Comparison of ENCODE assay signal across 8 cellular contexts in genomic region chrX:71103110-71103983, GRCh38. TPM values are rescaled to one million over a fixed set of nuclear protein-coding genes. Genes with fewer than 3 reads are reported as not detected.
DNase-seq lines count a peak whose midpoint lies in the region; ATAC-seq and TF ChIP-seq lines count a peak whose summit lies in the region.

No MANE protein-coding gene starts in this region.

- no peak overlapping the region for H2BK20ac ChIP-seq in IMR-90 (ENCODE audit: low read depth, low read length)

- no peak overlapping the region for H3K23ac ChIP-seq in IMR-90 (ENCODE audit: low read depth, low read length)

- TF ChIP-seq POLR2A in IMR-90 (IDR thresholded peaks at IDR 0.05; ENCODE audit: low read depth, low read length), result no peak

- no peaks in the 10 kb centered on the region for H3K79me1 ChIP-seq in IMR-90 (ENCODE audit: low read depth in 1 of 2, low read length in 2 of 2)

- peak overlapping the region; percentile 93 for H3K27ac Mint-ChIP-seq in activated CD4-positive, alpha-beta T cell treated with anti-CD3 and anti-CD28 coated beads, Interleukin-2, amount 10 ng/mL, durations not matched to agents 7 days and 5 days

- no peak overlapping the region for H4K91ac ChIP-seq in IMR-90 (ENCODE audit: insufficient read depth, low read depth, low read length)

- H2BK120ac ChIP-seq in IMR-90 (ENCODE audit: low read depth, low read length), result no peak overlapping the region

- in situ Hi-C loops in IMR-90 (cut with MboI; ENCODE audit: low sequenced_read_pairs), result no loop called here

- peak overlapping the region; percentile 54 for H2AFZ ChIP-seq in IMR-90 (replicated peaks; ENCODE audit: low read length, poor library complexity)

- peak overlapping the region in 1 of 2 experiments; percentile 32; a peak in 1 of 4 replicates for H4K8ac ChIP-seq in IMR-90 (ENCODE audit: low read depth in 2 of 2, low read length in 2 of 2)

- peak overlapping the region; percentile 59; the same call in 1 of the 2 replicates for H3K14ac ChIP-seq in IMR-90 (replicated peaks; ENCODE audit: low read depth, low read length)

- H3K4me1 Mint-ChIP-seq in activated CD4-positive, alpha-beta T cell treated with anti-CD3 and anti-CD28 coated beads, Interleukin-2, amount 10 ng/mL, durations not matched to agents 7 days and 5 days, result peaks cover 73% of the 10 kb centered on the region

- dilution Hi-C loops in IMR-90 (cut with HindIII; ENCODE audit: low sequenced_read_pairs, unreplicated experiment), result no loop called here

- H3K27me3 Mint-ChIP-seq in activated CD4-positive, alpha-beta T cell treated with anti-CD3 and anti-CD28 coated beads, Interleukin-2, amount 10 ng/mL, durations not matched to agents 7 days and 5 days, result no peaks in the 10 kb centered on the region

- DNase-seq in GM12865 (ENCODE audit: low read depth), result peak; percentile 46
- no peak for DNase-seq in IMR-90
- DNase-seq in activated CD4-positive, alpha-beta T cell treated with anti-CD3 and anti-CD28 coated beads, Interleukin-2, amount 10 ng/mL, durations not matched to agents 7 days and 5 days, result peak; percentile 61
- peak; percentile 58 for DNase-seq in foreskin melanocyte
- DNase-seq in stimulated activated CD4-positive, alpha-beta T cell treated with anti-CD3 and anti-CD28 coated beads, Interleukin-15, amount 100 ng/mL, for 24 hours, result peak; percentile 60
- no peak for DNase-seq in NCI-H2107 treated with DMSO at 0.1 percent for 48 hours (lab: John Stamatoyannopoulos, UW; ENCODE audit: unreplicated experiment)
- no peak for DNase-seq in coronary artery (ENCODE audit: low spot score)

- no peak; the same call in 1 of the 2 replicates for ATAC-seq in IMR-90 (ENCODE audit: low read depth)
- no peak for ATAC-seq in HG02852 (IDR thresholded peaks at IDR 0.05; ENCODE audit: unreplicated experiment)

- H3K4me3 ChIP-seq in GM12865 (ENCODE audit: low read depth, low read length) (no peak overlapping the region), IMR-90 (ENCODE audit: insufficient read depth, low read depth, low read length) (no peak overlapping the region), coronary artery (no peak overlapping the region)

- POLR2A ChIA-PET in IMR-90 (lab: Charles Lee; ENCODE audit: unreplicated experiment), result no interaction called here
- POLR2A ChIA-PET in activated CD4-positive, alpha-beta T cell treated with anti-CD3 and anti-CD28 coated beads, Interleukin-2, amount 10 ng/mL, durations not matched to agents 7 days and 5 days (lab: Charles Lee), result interaction anchor here (0.5 kb wide), 1 partner anchor 23 kb away, joined by 3 read pairs; no protein-coding TSS in a partner anchor

- H3K36me3 ChIP-seq in IMR-90 (ENCODE audit: control insufficient read depth, insufficient read depth, low read length), result no peaks in the 10 kb centered on the region

- BruUV-seq in IMR-90 (replicated peaks; lab: Mats Ljungman, UMichigan), result no TSS peak

- WGBS in IMR-90 (ENCODE audit: extremely low coverage in 2 of 2, insufficient read length in 1 of 2), 2 experiments, result no CpG with 5 or more reads among the region's 10 CpGs

- no peak overlapping the region for H3K18ac ChIP-seq in IMR-90 (ENCODE audit: low read depth, low read length)

- no peaks in the 10 kb centered on the region for H3K9me3 Mint-ChIP-seq in activated CD4-positive, alpha-beta T cell treated with anti-CD3 and anti-CD28 coated beads, Interleukin-2, amount 10 ng/mL, durations not matched to agents 7 days and 5 days

- no peak overlapping the region for H3K4me2 ChIP-seq in IMR-90 (ENCODE audit: low read depth, low read length)

- no peaks in the 10 kb centered on the region for H3K9me3 ChIP-seq in IMR-90 (ENCODE audit: control insufficient read depth, insufficient read depth, low read length)

- H3K36me3 Mint-ChIP-seq in activated CD4-positive, alpha-beta T cell treated with anti-CD3 and anti-CD28 coated beads, Interleukin-2, amount 10 ng/mL, durations not matched to agents 7 days and 5 days (ENCODE audit: low read depth), result peaks cover 40% of the 10 kb centered on the region

- H4K20me1 ChIP-seq in IMR-90 (ENCODE audit: insufficient read depth, low read length), result no peaks in the 10 kb centered on the region

- H3K27ac ChIP-seq in IMR-90 (ENCODE audit: insufficient read depth, low read length), result no peak overlapping the region
- peak overlapping the region in 1 of 2 donors; percentile 64 for H3K27ac ChIP-seq in coronary artery

- peak overlapping the region; percentile 75 for H3K4me3 Mint-ChIP-seq in activated CD4-positive, alpha-beta T cell treated with anti-CD3 and anti-CD28 coated beads, Interleukin-2, amount 10 ng/mL, durations not matched to agents 7 days and 5 days

- no peaks in the 10 kb centered on the region for H3K9me1 ChIP-seq in IMR-90 (ENCODE audit: insufficient read depth, low read length)

- intact Hi-C loops in IMR-90 (cut with micrococcal nuclease), result no loop called here

- H3K9ac ChIP-seq in IMR-90 (ENCODE audit: low read depth, low read length), result no peak overlapping the region

- 0 out of 2 replicates have a peak overlapping the region, but pooled peaks have one; percentile 36 for H4K5ac ChIP-seq in IMR-90 (ENCODE audit: low read depth, low read length)

- H2AK9ac ChIP-seq in IMR-90 (replicated peaks; ENCODE audit: low read depth, low read length, poor library complexity), result peak overlapping the region; percentile 75

- CTCF ChIA-PET in IMR-90 (lab: Yijun Ruan, JAX), result no interaction called here
- CTCF ChIA-PET in activated CD4-positive, alpha-beta T cell treated with anti-CD3 and anti-CD28 coated beads, Interleukin-2, amount 10 ng/mL, durations not matched to agents 7 days and 5 days (lab: Charles Lee), result interaction anchor here (0.6 to 0.9 kb wide), 2 partner anchors 9 kb away, joined by 3 to 5 read pairs; no protein-coding TSS in a partner anchor

- peaks cover 15% of the 10 kb centered on the region for H3K27me3 ChIP-seq in IMR-90 (ENCODE audit: control insufficient read depth, insufficient read depth, low read length)

- no peak overlapping the region for H2BK5ac ChIP-seq in IMR-90 (ENCODE audit: low read depth, low read length, poor library complexity, severe bottlenecking)

- H2AK5ac ChIP-seq in IMR-90 (ENCODE audit: low read depth, low read length), result no peak overlapping the region

- no peaks in the 10 kb centered on the region for H3K4me1 ChIP-seq in IMR-90 (ENCODE audit: control insufficient read depth, insufficient read depth, low read length)

- no peak for TF ChIP-seq RAD21 in IMR-90 (IDR thresholded peaks at IDR 0.05; ENCODE audit: low read length)

- no peak overlapping the region for H2BK15ac ChIP-seq in IMR-90 (ENCODE audit: low read depth, low read length)

- no peak for TF ChIP-seq CTCF in GM12865 (IDR thresholded peaks at IDR 0.05; ENCODE audit: insufficient read depth, low read depth, low read length, missing control alignments)
- TF ChIP-seq CTCF in IMR-90 (conservative IDR thresholded peaks at IDR 0.05; ENCODE audit: low read depth, low read length), result no peak
- no peak for TF ChIP-seq CTCF in coronary artery (IDR thresholded peaks at IDR 0.05)

- H3K56ac ChIP-seq in IMR-90 (ENCODE audit: extremely low read depth, insufficient read depth, low read length), result no peak overlapping the region

- no peak overlapping the region for H3K4ac ChIP-seq in IMR-90 (ENCODE audit: low read depth, low read length)

TF ChIP-seq in IMR-90, 13 proteins besides CTCF, POLR2A, EP300 and RAD21 (continues in another document):
- TF ChIP-seq FOS (IDR thresholded peaks at IDR 0.05; ENCODE audit: low read depth, low read length) (no peak), MAZ (IDR thresholded peaks at IDR 0.05; ENCODE audit: borderline replicate concordance, low read depth, low read length) (no peak), USF2 (IDR thresholded peaks at IDR 0.05; ENCODE audit: low read depth, low read length) (no peak), MAFK (IDR thresholded peaks at IDR 0.05; ENCODE audit: low read depth, low read length) (no peak)

RNA-seq across cellular contexts. Expression of gene CXorf65, which starts 3.2 kb away (rescaled TPM):
- total RNA-seq in IMR-90 (2012; rRNA removed), result not detected in 2 replicates
- polyA plus RNA-seq in IMR-90 (2012; rRNA removed), result not detected in 2 replicates
- not detected in 2 replicates for polyA plus RNA-seq in IMR-90 (2012; cell fraction: cytosol; rRNA removed)
- not detected in 2 replicates for polyA plus RNA-seq in IMR-90 (2012; cell fraction: nucleus; rRNA removed; ENCODE audit: low replicate concordance)
- 10 to 100 TPM; 25.3 to 25.5 TPM for total RNA-seq in activated CD4-positive, alpha-beta T cell treated with anti-CD3 and anti-CD28 coated beads, Interleukin-2, amount 10 ng/mL, durations not matched to agents 7 days and 5 days

RNA-seq across cellular contexts. Expression of gene FOXO4, which starts 7.7 kb away (rescaled TPM):
- total RNA-seq in IMR-90 (2012; rRNA removed), result 1.4 and 2.0 TPM in 2 replicates
- polyA plus RNA-seq in IMR-90 (2012; rRNA removed), result 1.4 and 2.6 TPM in 2 replicates
- polyA plus RNA-seq in IMR-90 (2012; cell fraction: cytosol; rRNA removed), result 2.3 and 2.6 TPM in 2 replicates
- polyA plus RNA-seq in IMR-90 (2012; cell fraction: nucleus; rRNA removed; ENCODE audit: low replicate concordance), result 4.3 and 4.9 TPM in 2 replicates
- total RNA-seq in activated CD4-positive, alpha-beta T cell treated with anti-CD3 and anti-CD28 coated beads, Interleukin-2, amount 10 ng/mL, durations not matched to agents 7 days and 5 days, result 10 to 100 TPM; 13.5 to 14.3 TPM

RNA-seq across cellular contexts. Expression of gene IL2RG, which starts 8.0 kb away (rescaled TPM):
- not detected in 2 replicates for total RNA-seq in IMR-90 (2012; rRNA removed)
- not detected in 2 replicates for polyA plus RNA-seq in IMR-90 (2012; rRNA removed)
- polyA plus RNA-seq in IMR-90 (2012; cell fraction: cytosol; rRNA removed), result not detected in 2 replicates
- not detected in 2 replicates for polyA plus RNA-seq in IMR-90 (2012; cell fraction: nucleus; rRNA removed; ENCODE audit: low replicate concordance)
- 100 to 1,000 TPM; 447 to 523 TPM for total RNA-seq in activated CD4-positive, alpha-beta T cell treated with anti-CD3 and anti-CD28 coated beads, Interleukin-2, amount 10 ng/mL, durations not matched to agents 7 days and 5 days

RNA-seq across cellular contexts. Expression of gene MED12, which starts 15.0 kb away (rescaled TPM):
- total RNA-seq in IMR-90 (2012; rRNA removed), result 9.1 and 12.5 TPM in 2 replicates
- polyA plus RNA-seq in IMR-90 (2012; rRNA removed), result 17.3 and 19.8 TPM in 2 replicates
- polyA plus RNA-seq in IMR-90 (2012; cell fraction: cytosol; rRNA removed), result 8.3 and 11.7 TPM in 2 replicates
- polyA plus RNA-seq in IMR-90 (2012; cell fraction: nucleus; rRNA removed; ENCODE audit: low replicate concordance), result 40.9 and 50.3 TPM in 2 replicates
- total RNA-seq in activated CD4-positive, alpha-beta T cell treated with anti-CD3 and anti-CD28 coated beads, Interleukin-2, amount 10 ng/mL, durations not matched to agents 7 days and 5 days, result 10 to 100 TPM; 56.6 to 64.7 TPM

RNA-seq across cellular contexts. Expression of gene SNX12, which starts 35.2 kb away (rescaled TPM):
- total RNA-seq in IMR-90 (2012; rRNA removed), result 43.0 and 59.9 TPM in 2 replicates
- polyA plus RNA-seq in IMR-90 (2012; rRNA removed), result 55.2 and 63.0 TPM in 2 replicates
- 38.6 and 39.1 TPM in 2 replicates for polyA plus RNA-seq in IMR-90 (2012; cell fraction: cytosol; rRNA removed)
- 24.6 and 25.7 TPM in 2 replicates for polyA plus RNA-seq in IMR-90 (2012; cell fraction: nucleus; rRNA removed; ENCODE audit: low replicate concordance)
- total RNA-seq in activated CD4-positive, alpha-beta T cell treated with anti-CD3 and anti-CD28 coated beads, Interleukin-2, amount 10 ng/mL, durations not matched to agents 7 days and 5 days, result 10 to 100 TPM; 41.8 to 49.0 TPM

Comparison
In these comparisons a context has a peak if more than half of its experiments do, and no peak if none do; other contexts are left out.
1. DNase-seq: peak in GM12865 (single experiment), activated CD4-positive, alpha-beta T cell treated with anti-CD3 and anti-CD28 coated beads, Interleukin-2, amount 10 ng/mL, durations not matched to agents 7 days and 5 days (single experiment), foreskin melanocyte (single experiment) and stimulated activated CD4-positive, alpha-beta T cell treated with anti-CD3 and anti-CD28 coated beads, Interleukin-15, amount 100 ng/mL, for 24 hours (single experiment); none in IMR-90 (single experiment), NCI-H2107 treated with DMSO at 0.1 percent for 48 hours (single experiment) and coronary artery (single experiment).
2. RNA of gene CXorf65, which starts 3.2 kb away (total RNA-seq): 25.3 to 25.5 TPM in activated CD4-positive, alpha-beta T cell treated with anti-CD3 and anti-CD28 coated beads, Interleukin-2, amount 10 ng/mL, durations not matched to agents 7 days and 5 days; not detected in IMR-90; every median in the first group is over 10 times any median in the second.
3. RNA of gene IL2RG, which starts 8.0 kb away (total RNA-seq): 447 to 523 TPM in activated CD4-positive, alpha-beta T cell treated with anti-CD3 and anti-CD28 coated beads, Interleukin-2, amount 10 ng/mL, durations not matched to agents 7 days and 5 days; not detected in IMR-90; every median in the first group is over 100 times any median in the second.